ENCODE assay signal across 21 cellular contexts in the genomic region with DNA sequence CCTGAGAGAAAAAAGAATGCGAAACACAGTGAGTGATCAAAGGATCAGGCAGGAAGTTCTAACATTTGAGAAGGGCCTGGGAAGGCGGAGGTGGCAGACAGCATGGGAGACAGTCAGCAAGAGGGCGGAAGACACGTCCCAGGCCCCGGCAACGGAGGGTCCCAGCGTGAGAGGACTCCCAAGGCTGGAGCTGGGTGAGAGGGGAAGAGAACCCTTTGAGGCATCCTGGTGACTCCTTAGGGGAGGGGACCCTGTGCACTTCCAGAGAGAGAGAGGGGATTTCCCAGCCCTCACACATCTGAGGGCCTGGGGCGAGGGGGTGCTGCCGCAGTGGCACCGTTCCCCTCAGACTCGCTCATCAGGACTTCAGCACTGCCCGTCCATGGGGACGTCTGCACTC.
DNase-seq lines count a peak whose midpoint lies in the region; ATAC-seq and TF ChIP-seq lines count a peak whose summit lies in the region.
"Had no signal": no experiment of that assay in that cellular context is flagged by ENCODE, and none has a peak within 500 bp of the region (broad histone marks: within the 10 kb centered on the region; RNA-seq: fewer than 3 reads in every experiment).

No MANE protein-coding gene starts in this region.

- H3K36me3 Mint-ChIP-seq in activated naive CD8-positive, alpha-beta T cell treated with anti-CD3 and anti-CD28 coated beads for 36 hours: no peaks in the 10 kb centered on the region
- peaks cover 0 to 3% (median 0%) of the 10 kb centered on the region in 3 donors for H3K36me3 Mint-ChIP-seq in naive thymus-derived CD8-positive, alpha-beta T cell
- H3K36me3 Mint-ChIP-seq: activated CD4-positive, alpha-beta memory T cell treated with anti-CD3 and anti-CD28 coated beads for 36 hours; activated naive CD8-positive, alpha-beta T cell treated with anti-CD3 and anti-CD28 coated beads, Interleukin-2, amount 10 ng/mL, durations not matched to agents 7 days and 5 days had no signal

- H2AK5ac ChIP-seq in mesendoderm (ENCODE audit: low read length): no peak overlapping the region

- no peak overlapping the region for H3K4ac ChIP-seq in mesendoderm (ENCODE audit: low read depth, low read length)

- no peak overlapping the region for H3K9ac ChIP-seq in mesendoderm (ENCODE audit: low read length)

- POLR2A ChIA-PET in naive thymus-derived CD8-positive, alpha-beta T cell (lab: Charles Lee): interaction anchor here (0.9 kb wide), 1 partner anchor 18 kb away, joined by 3 read pairs; no protein-coding TSS in a partner anchor

- H2BK15ac ChIP-seq in mesendoderm (replicated peaks; ENCODE audit: low read depth): no peak overlapping the region

- peaks cover 17% of the 10 kb centered on the region for H3K4me1 Mint-ChIP-seq in activated naive CD8-positive, alpha-beta T cell treated with anti-CD3 and anti-CD28 coated beads for 36 hours
- H3K4me1 Mint-ChIP-seq in naive thymus-derived CD8-positive, alpha-beta T cell: peaks cover 5 to 13% (median 11%) of the 10 kb centered on the region in 4 donors

- no peak overlapping the region for H4K5ac ChIP-seq in mesendoderm (ENCODE audit: low read length)

- no peaks in the 10 kb centered on the region for H3K9me3 Mint-ChIP-seq in activated naive CD8-positive, alpha-beta T cell treated with anti-CD3 and anti-CD28 coated beads for 36 hours
- H3K9me3 Mint-ChIP-seq in naive thymus-derived CD8-positive, alpha-beta T cell: no peaks in the 10 kb centered on the region

- peak overlapping the region; percentile 50 for H3K27ac Mint-ChIP-seq in activated naive CD8-positive, alpha-beta T cell treated with anti-CD3 and anti-CD28 coated beads for 36 hours
- H3K27ac Mint-ChIP-seq in naive thymus-derived CD8-positive, alpha-beta T cell: peak overlapping the region in 8 of 10 donors; percentile 56 to 85 (median 79)
- H3K27ac Mint-ChIP-seq: activated CD4-positive, alpha-beta memory T cell treated with anti-CD3 and anti-CD28 coated beads for 36 hours; activated naive CD8-positive, alpha-beta T cell treated with anti-CD3 and anti-CD28 coated beads, Interleukin-2, amount 10 ng/mL, durations not matched to agents 7 days and 5 days had no signal

- H2BK120ac ChIP-seq in mesendoderm (ENCODE audit: low read depth, low read length): no peak overlapping the region

- no peak overlapping the region for H3K23ac ChIP-seq in mesendoderm (ENCODE audit: low read length)

- intact Hi-C loops in cardiac septum (cut with DNase I) (no loop called here), Right ventricle myocardium inferior (cut with DNase I) (no loop called here)

- ATAC-seq in Right ventricle myocardium inferior: no peak
- ATAC-seq in naive thymus-derived CD8-positive, alpha-beta T cell: peak; percentile 70 to 79
- ATAC-seq in gastroesophageal sphincter: no peak
- ATAC-seq: psoas muscle had no signal

- no peak overlapping the region for H3K4me3 ChIP-seq in Jurkat, Clone E6-1 (ENCODE audit: low read length)
- H3K4me3 ChIP-seq in gastroesophageal sphincter: no peak overlapping the region
- H3K4me3 ChIP-seq in mesendoderm (ENCODE audit: low read length): no peak overlapping the region
- H3K4me3 ChIP-seq: psoas muscle, stomach, tibial artery had no signal

- no peaks in the 10 kb centered on the region for H3K79me2 ChIP-seq in mesendoderm (ENCODE audit: control insufficient read depth, insufficient read depth, low read length)

- H3K27me3 Mint-ChIP-seq in activated naive CD8-positive, alpha-beta T cell treated with anti-CD3 and anti-CD28 coated beads for 36 hours: no peaks in the 10 kb centered on the region
- no peaks in the 10 kb centered on the region for H3K27me3 Mint-ChIP-seq in naive thymus-derived CD8-positive, alpha-beta T cell
- H3K27me3 Mint-ChIP-seq: activated CD4-positive, alpha-beta memory T cell treated with anti-CD3 and anti-CD28 coated beads for 36 hours; activated naive CD8-positive, alpha-beta T cell treated with anti-CD3 and anti-CD28 coated beads, Interleukin-2, amount 10 ng/mL, durations not matched to agents 7 days and 5 days; CD4-positive, CD25-positive, alpha-beta regulatory T cell had no signal

- TF ChIP-seq EP300 in gastroesophageal sphincter (IDR thresholded peaks at IDR 0.05): no peak

- H3K27ac ChIP-seq in gastroesophageal sphincter: no peak overlapping the region
- no peak overlapping the region for H3K27ac ChIP-seq in mesendoderm (ENCODE audit: low read depth, low read length)
- H3K27ac ChIP-seq: psoas muscle, stomach, tibial artery had no signal

- DNase-seq in cardiac septum (ENCODE audit: low spot score) (peak; percentile 71), Right ventricle myocardium inferior (ENCODE audit: missing footprints) (no peak), NAMALWA (ENCODE audit: low spot score) (no peak), mesendoderm (no peak)
- DNase-seq in Jurkat, Clone E6-1 (ENCODE audit: low read depth, low spot score): peak; percentile 30
- no peak for DNase-seq in activated naive CD8-positive, alpha-beta T cell treated with anti-CD3 and anti-CD28 coated beads for 36 hours
- peak in 3 of 10 donors; percentile 16 to 29 (median 25) for DNase-seq in naive thymus-derived CD8-positive, alpha-beta T cell
- DNase-seq: activated CD4-positive, alpha-beta memory T cell treated with anti-CD3 and anti-CD28 coated beads for 36 hours; activated CD8-positive, alpha-beta memory T cell treated with anti-CD3 and anti-CD28 coated beads, Interleukin-2, amount 50 U/mL, for 48 hours; activated naive CD8-positive, alpha-beta T cell treated with anti-CD3 and anti-CD28 coated beads, Interleukin-2, amount 10 ng/mL, durations not matched to agents 7 days and 5 days; CD4-positive, CD25-positive, alpha-beta regulatory T cell; DMS 273 treated with DMSO at 0.1 percent for 48 hours; kidney glomerular epithelial cell; NCI-H1105; NCI-H1930; NCI-H526 treated with DMSO at 0.1 percent for 48 hours; nucleus accumbens; psoas muscle; stomach had no signal

- no peak overlapping the region for H4K8ac ChIP-seq in mesendoderm (ENCODE audit: low read depth, low read length)

- H3K4me3 Mint-ChIP-seq in activated naive CD8-positive, alpha-beta T cell treated with anti-CD3 and anti-CD28 coated beads for 36 hours: peak overlapping the region; percentile 23
- peak overlapping the region; percentile 17 to 78 (median 50) for H3K4me3 Mint-ChIP-seq in naive thymus-derived CD8-positive, alpha-beta T cell
- H3K4me3 Mint-ChIP-seq: activated CD4-positive, alpha-beta memory T cell treated with anti-CD3 and anti-CD28 coated beads for 36 hours; activated naive CD8-positive, alpha-beta T cell treated with anti-CD3 and anti-CD28 coated beads, Interleukin-2, amount 10 ng/mL, durations not matched to agents 7 days and 5 days had no signal

- H3K4me2 ChIP-seq in mesendoderm (ENCODE audit: low read length): no peak overlapping the region

- H3K36me3 ChIP-seq in gastroesophageal sphincter (no peaks in the 10 kb centered on the region), mesendoderm (ENCODE audit: control insufficient read depth, insufficient read depth, low read length) (no peaks in the 10 kb centered on the region)
- H3K36me3 ChIP-seq: stomach, tibial artery had no signal

- no peaks in the 10 kb centered on the region for H3K79me1 ChIP-seq in mesendoderm (ENCODE audit: low read length)

- no peak overlapping the region for H3K18ac ChIP-seq in mesendoderm (ENCODE audit: low read length)

- H3K27me3 ChIP-seq in gastroesophageal sphincter (peaks cover 11% of the 10 kb centered on the region), mesendoderm (ENCODE audit: insufficient read depth, low read length, poor library complexity) (no peaks in the 10 kb centered on the region)

- no peak for TF ChIP-seq POLR2A in gastroesophageal sphincter (IDR thresholded peaks at IDR 0.05)

- H3K4me1 ChIP-seq in gastroesophageal sphincter (no peaks in the 10 kb centered on the region), mesendoderm (ENCODE audit: control insufficient read depth, low read depth, low read length) (no peaks in the 10 kb centered on the region)
- H3K4me1 ChIP-seq: psoas muscle, stomach, tibial artery had no signal

- H3K9me3 ChIP-seq in gastroesophageal sphincter: no peaks in the 10 kb centered on the region
- H3K9me3 ChIP-seq: psoas muscle, stomach, tibial artery had no signal

- 40 to 73% methylated on average over 1 to 6 of the region's 13 CpGs for WGBS in gastroesophageal sphincter (ENCODE audit: low coverage in 1 of 2), 2 donors
- no CpG with 5 or more reads among the region's 13 CpGs for WGBS in mesendoderm (ENCODE audit: extremely low coverage, insufficient coverage, low lambda C conversion rate)

- no peak overlapping the region for H2BK5ac ChIP-seq in mesendoderm (ENCODE audit: low read length)

- TF ChIP-seq CTCF in gastroesophageal sphincter (IDR thresholded peaks at IDR 0.05): no peak

- H3K56ac ChIP-seq in mesendoderm (ENCODE audit: low read length): no peak overlapping the region

Comparison
In these comparisons a context has a peak if more than half of its experiments do, and no peak if none do; other contexts are left out.
1. DNase-seq: peak in cardiac septum (single experiment) and Jurkat, Clone E6-1 (single experiment); none in Right ventricle myocardium inferior (single experiment), activated naive CD8-positive, alpha-beta T cell treated with anti-CD3 and anti-CD28 coated beads for 36 hours (single experiment), NAMALWA (single experiment) and mesendoderm (single experiment).
2. ATAC-seq: peak in naive thymus-derived CD8-positive, alpha-beta T cell (2 of 2); none in Right ventricle myocardium inferior (single experiment) and gastroesophageal sphincter (single experiment).